In genomic region chr18:74116628-74117554, GRCh38 we compare ENCODE assay signal across 8 cellular contexts. TPM values are rescaled to one million over a fixed set of nuclear protein-coding genes. Genes with fewer than 3 reads are reported as not detected.
DNase-seq lines count a peak whose midpoint lies in the region; ATAC-seq, FAIRE-seq and TF ChIP-seq lines count a peak whose summit lies in the region.

No MANE protein-coding gene starts in this region.

- no peak overlapping the region for H2BK15ac ChIP-seq in neuronal stem cell (ENCODE audit: low read length)

- H2AK5ac ChIP-seq in neuronal stem cell (ENCODE audit: low read depth, low read length): no peak overlapping the region

- H3K23ac ChIP-seq in neuronal stem cell (ENCODE audit: low read depth, low read length, poor library complexity): no peak overlapping the region

- H3K27me3 ChIP-seq in DND-41 (ENCODE audit: insufficient read depth, low read length, poor library complexity) (peaks cover 1% of the 10 kb centered on the region), neuronal stem cell (ENCODE audit: control insufficient read depth in 3 of 3, insufficient read depth in 3 of 3, low read depth in 1 of 3, low read length in 3 of 3) (no peaks in the 10 kb centered on the region)

- no peak overlapping the region for H2BK120ac ChIP-seq in neuronal stem cell (ENCODE audit: low read depth, low read length)

- H2AFZ ChIP-seq in DND-41 (ENCODE audit: low read depth, low read length) (no peak overlapping the region), neuronal stem cell (ENCODE audit: low read length) (peak overlapping the region; percentile 65)

- H4K8ac ChIP-seq in neuronal stem cell (ENCODE audit: low read depth, low read length): no peak overlapping the region

- H3K4ac ChIP-seq in neuronal stem cell (ENCODE audit: low read length): no peak overlapping the region

- 0 out of 3 replicates have a peak, but pooled peaks have one; percentile 52 for ATAC-seq in DND-41 (ENCODE audit: insufficient read depth, low read depth)

- no peak overlapping the region for H3K27ac ChIP-seq in DND-41 (ENCODE audit: low read length)
- H3K27ac ChIP-seq in neuronal stem cell (replicated peaks; ENCODE audit: low read length): no peak overlapping the region

- no peak overlapping the region for H3K4me2 ChIP-seq in DND-41 (ENCODE audit: insufficient read depth, low read length)
- no peak overlapping the region for H3K4me2 ChIP-seq in neuronal stem cell (ENCODE audit: insufficient read depth, low read length, poor library complexity, severe bottlenecking)

- H2BK12ac ChIP-seq in neuronal stem cell (ENCODE audit: low read length): no peak overlapping the region

- H3K79me2 ChIP-seq in DND-41 (ENCODE audit: insufficient read depth, low read length): no peaks in the 10 kb centered on the region

- H3K36me3 ChIP-seq in DND-41 (ENCODE audit: insufficient read depth, low read length): no peaks in the 10 kb centered on the region
- H3K36me3 ChIP-seq in neuronal stem cell (replicated peaks in 1 of 2; ENCODE audit: control insufficient read depth in 2 of 2, insufficient read depth in 2 of 2, low read length in 2 of 2): no peaks in the 10 kb centered on the region

- no peak overlapping the region for H3K9ac ChIP-seq in DND-41 (ENCODE audit: low read depth, low read length)
- H3K9ac ChIP-seq in neuronal stem cell (ENCODE audit: low read depth, low read length, poor library complexity): no peak overlapping the region

- no peaks in the 10 kb centered on the region for H3K79me1 ChIP-seq in neuronal stem cell (ENCODE audit: low read depth, low read length)

- FAIRE-seq in urothelium cell line (lab: Jason Lieb, UNC): no peak

- H2BK5ac ChIP-seq in neuronal stem cell (ENCODE audit: low read length): no peak overlapping the region

- H4K20me1 ChIP-seq in DND-41 (ENCODE audit: insufficient read depth, low read length): no peaks in the 10 kb centered on the region

- no peak overlapping the region for H3K18ac ChIP-seq in neuronal stem cell (ENCODE audit: low read length)

- H3K4me3 ChIP-seq in DND-41 (ENCODE audit: low read depth in 1 of 2, low read length in 2 of 2): no peak overlapping the region
- H3K4me3 ChIP-seq in neuronal stem cell (ENCODE audit: low read length in 2 of 2): no peak overlapping the region

- no peak overlapping the region for H4K91ac ChIP-seq in neuronal stem cell (ENCODE audit: low read depth, low read length, poor library complexity)

- WGBS in neuronal stem cell (ENCODE audit: extremely low coverage in 2 of 2, insufficient read length in 2 of 2, insufficient replicate concordance in 1 of 2), 2 donors: no CpG with 5 or more reads among the region's 9 CpGs

- H3K9me3 ChIP-seq in DND-41 (ENCODE audit: insufficient read depth, low read length, severe bottlenecking) (peaks cover 4% of the 10 kb centered on the region), neuronal stem cell (replicated peaks in 1 of 2; ENCODE audit: control insufficient read depth in 2 of 2, insufficient read depth in 1 of 2, low read depth in 1 of 2, low read length in 2 of 2) (peaks cover 2 to 9% of the 10 kb centered on the region in 2 donors)

- no peak for TF ChIP-seq POLR2A in erythroblast (IDR thresholded peaks at IDR 0.05; ENCODE audit: low read length)

- H3K4me1 ChIP-seq in DND-41 (ENCODE audit: insufficient read depth, low read length): no peaks in the 10 kb centered on the region
- H3K4me1 ChIP-seq in neuronal stem cell (ENCODE audit: control insufficient read depth in 2 of 2, insufficient read depth in 1 of 2, low read depth in 1 of 2, low read length in 2 of 2): peaks cover 6 to 9% of the 10 kb centered on the region in 2 donors

- DNase-seq in DND-41 (peak; percentile 19), H4 (ENCODE audit: low spot score) (peak; percentile 11), RPMI7951 (ENCODE audit: low read depth) (peak; percentile 45), erythroblast (lab: John Stamatoyannopoulos, UW) (peak; percentile 27 to 45), neuronal stem cell (ENCODE audit: low spot score) (no peak), middle frontal gyrus (ENCODE audit: extremely low spot score, low spot score) (no peak), urothelium cell line (ENCODE audit: low spot score) (no peak), ureter (ENCODE audit: low spot score) (no peak)

- no peak overlapping the region for H3K14ac ChIP-seq in neuronal stem cell (ENCODE audit: low read length)

- peak; percentile 71 for TF ChIP-seq CTCF in DND-41 (IDR thresholded peaks at IDR 0.05; ENCODE audit: borderline replicate concordance, extremely low read depth, low read length, poor library complexity, severe bottlenecking)

RNA-seq across cellular contexts. Expression of gene FBXO15, which starts 30.7 kb away (rescaled TPM):
- total RNA-seq in H4 (2014; rRNA removed; shearing (Covaris generic)): 0.41 TPM in 1 of 2 replicates, not detected in the other
- 0.96 and 2.3 TPM in 2 replicates for total RNA-seq in RPMI7951 (2014; rRNA removed; shearing (Covaris generic))
- polyA plus RNA-seq in neuronal stem cell (2013, experiment 1 of 2): 2.6 TPM
- polyA plus RNA-seq in neuronal stem cell (2013, experiment 2 of 2): 2.5 TPM
- 2.2 TPM for total RNA-seq in ureter

RNA-seq across cellular contexts. Expression of gene TIMM21, which starts 31.4 kb away (rescaled TPM):
- total RNA-seq in H4 (2014; rRNA removed; shearing (Covaris generic)): 29.2 and 38.6 TPM in 2 replicates
- total RNA-seq in RPMI7951 (2014; rRNA removed; shearing (Covaris generic)): 42.0 and 54.4 TPM in 2 replicates
- 17.2 TPM for polyA plus RNA-seq in neuronal stem cell (2013, experiment 1 of 2)
- 18.9 TPM for polyA plus RNA-seq in neuronal stem cell (2013, experiment 2 of 2)
- total RNA-seq in ureter: 36.0 TPM

Comparison
In these comparisons a context has a peak if more than half of its experiments do, and no peak if none do; other contexts are left out.
1. DNase-seq: peak in DND-41 (single experiment), H4 (single experiment), RPMI7951 (single experiment) and erythroblast (2 of 2); none in neuronal stem cell (single experiment), middle frontal gyrus (single experiment), urothelium cell line (single experiment) and ureter (single experiment).